ENCODE assay signal across 2 cellular contexts in genomic region chr12:2796187-2796663, GRCh38.
TF ChIP-seq lines count a peak whose summit lies in the region.

No MANE protein-coding gene starts in this region.

TF ChIP-seq in H1, 55 proteins besides CTCF, POLR2A, EP300 and RAD21 (continues in another document):
- TF ChIP-seq, protein P1, sequence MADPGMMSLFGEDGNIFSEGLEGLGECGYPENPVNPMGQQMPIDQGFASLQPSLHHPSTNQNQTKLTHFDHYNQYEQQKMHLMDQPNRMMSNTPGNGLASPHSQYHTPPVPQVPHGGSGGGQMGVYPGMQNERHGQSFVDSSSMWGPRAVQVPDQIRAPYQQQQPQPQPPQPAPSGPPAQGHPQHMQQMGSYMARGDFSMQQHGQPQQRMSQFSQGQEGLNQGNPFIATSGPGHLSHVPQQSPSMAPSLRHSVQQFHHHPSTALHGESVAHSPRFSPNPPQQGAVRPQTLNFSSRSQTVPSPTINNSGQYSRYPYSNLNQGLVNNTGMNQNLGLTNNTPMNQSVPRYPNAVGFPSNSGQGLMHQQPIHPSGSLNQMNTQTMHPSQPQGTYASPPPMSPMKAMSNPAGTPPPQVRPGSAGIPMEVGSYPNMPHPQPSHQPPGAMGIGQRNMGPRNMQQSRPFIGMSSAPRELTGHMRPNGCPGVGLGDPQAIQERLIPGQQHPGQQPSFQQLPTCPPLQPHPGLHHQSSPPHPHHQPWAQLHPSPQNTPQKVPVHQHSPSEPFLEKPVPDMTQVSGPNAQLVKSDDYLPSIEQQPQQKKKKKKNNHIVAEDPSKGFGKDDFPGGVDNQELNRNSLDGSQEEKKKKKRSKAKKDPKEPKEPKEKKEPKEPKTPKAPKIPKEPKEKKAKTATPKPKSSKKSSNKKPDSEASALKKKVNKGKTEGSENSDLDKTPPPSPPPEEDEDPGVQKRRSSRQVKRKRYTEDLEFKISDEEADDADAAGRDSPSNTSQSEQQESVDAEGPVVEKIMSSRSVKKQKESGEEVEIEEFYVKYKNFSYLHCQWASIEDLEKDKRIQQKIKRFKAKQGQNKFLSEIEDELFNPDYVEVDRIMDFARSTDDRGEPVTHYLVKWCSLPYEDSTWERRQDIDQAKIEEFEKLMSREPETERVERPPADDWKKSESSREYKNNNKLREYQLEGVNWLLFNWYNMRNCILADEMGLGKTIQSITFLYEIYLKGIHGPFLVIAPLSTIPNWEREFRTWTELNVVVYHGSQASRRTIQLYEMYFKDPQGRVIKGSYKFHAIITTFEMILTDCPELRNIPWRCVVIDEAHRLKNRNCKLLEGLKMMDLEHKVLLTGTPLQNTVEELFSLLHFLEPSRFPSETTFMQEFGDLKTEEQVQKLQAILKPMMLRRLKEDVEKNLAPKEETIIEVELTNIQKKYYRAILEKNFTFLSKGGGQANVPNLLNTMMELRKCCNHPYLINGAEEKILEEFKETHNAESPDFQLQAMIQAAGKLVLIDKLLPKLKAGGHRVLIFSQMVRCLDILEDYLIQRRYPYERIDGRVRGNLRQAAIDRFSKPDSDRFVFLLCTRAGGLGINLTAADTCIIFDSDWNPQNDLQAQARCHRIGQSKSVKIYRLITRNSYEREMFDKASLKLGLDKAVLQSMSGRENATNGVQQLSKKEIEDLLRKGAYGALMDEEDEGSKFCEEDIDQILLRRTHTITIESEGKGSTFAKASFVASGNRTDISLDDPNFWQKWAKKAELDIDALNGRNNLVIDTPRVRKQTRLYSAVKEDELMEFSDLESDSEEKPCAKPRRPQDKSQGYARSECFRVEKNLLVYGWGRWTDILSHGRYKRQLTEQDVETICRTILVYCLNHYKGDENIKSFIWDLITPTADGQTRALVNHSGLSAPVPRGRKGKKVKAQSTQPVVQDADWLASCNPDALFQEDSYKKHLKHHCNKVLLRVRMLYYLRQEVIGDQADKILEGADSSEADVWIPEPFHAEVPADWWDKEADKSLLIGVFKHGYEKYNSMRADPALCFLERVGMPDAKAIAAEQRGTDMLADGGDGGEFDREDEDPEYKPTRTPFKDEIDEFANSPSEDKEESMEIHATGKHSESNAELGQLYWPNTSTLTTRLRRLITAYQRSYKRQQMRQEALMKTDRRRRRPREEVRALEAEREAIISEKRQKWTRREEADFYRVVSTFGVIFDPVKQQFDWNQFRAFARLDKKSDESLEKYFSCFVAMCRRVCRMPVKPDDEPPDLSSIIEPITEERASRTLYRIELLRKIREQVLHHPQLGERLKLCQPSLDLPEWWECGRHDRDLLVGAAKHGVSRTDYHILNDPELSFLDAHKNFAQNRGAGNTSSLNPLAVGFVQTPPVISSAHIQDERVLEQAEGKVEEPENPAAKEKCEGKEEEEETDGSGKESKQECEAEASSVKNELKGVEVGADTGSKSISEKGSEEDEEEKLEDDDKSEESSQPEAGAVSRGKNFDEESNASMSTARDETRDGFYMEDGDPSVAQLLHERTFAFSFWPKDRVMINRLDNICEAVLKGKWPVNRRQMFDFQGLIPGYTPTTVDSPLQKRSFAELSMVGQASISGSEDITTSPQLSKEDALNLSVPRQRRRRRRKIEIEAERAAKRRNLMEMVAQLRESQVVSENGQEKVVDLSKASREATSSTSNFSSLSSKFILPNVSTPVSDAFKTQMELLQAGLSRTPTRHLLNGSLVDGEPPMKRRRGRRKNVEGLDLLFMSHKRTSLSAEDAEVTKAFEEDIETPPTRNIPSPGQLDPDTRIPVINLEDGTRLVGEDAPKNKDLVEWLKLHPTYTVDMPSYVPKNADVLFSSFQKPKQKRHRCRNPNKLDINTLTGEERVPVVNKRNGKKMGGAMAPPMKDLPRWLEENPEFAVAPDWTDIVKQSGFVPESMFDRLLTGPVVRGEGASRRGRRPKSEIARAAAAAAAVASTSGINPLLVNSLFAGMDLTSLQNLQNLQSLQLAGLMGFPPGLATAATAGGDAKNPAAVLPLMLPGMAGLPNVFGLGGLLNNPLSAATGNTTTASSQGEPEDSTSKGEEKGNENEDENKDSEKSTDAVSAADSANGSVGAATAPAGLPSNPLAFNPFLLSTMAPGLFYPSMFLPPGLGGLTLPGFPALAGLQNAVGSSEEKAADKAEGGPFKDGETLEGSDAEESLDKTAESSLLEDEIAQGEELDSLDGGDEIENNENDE (IDR thresholded peaks at IDR 0.05; ENCODE audit: insufficient replicate concordance, low read length) = no peak
- TF ChIP-seq SUZ12 (IDR thresholded peaks at IDR 0.05; ENCODE audit: low read length) (no peak), RBBP5 (IDR thresholded peaks at IDR 0.05; ENCODE audit: borderline replicate concordance, low read depth, low read length) (no peak), NRF1 (IDR thresholded peaks at IDR 0.05; ENCODE audit: low read depth, low read length) (no peak), BCL11A (IDR thresholded peaks at IDR 0.05; ENCODE audit: low read depth in 2 of 2, low read length in 2 of 2) (no peak), SP2 (IDR thresholded peaks at IDR 0.05; ENCODE audit: low read length) (no peak), KDM5A (IDR thresholded peaks at IDR 0.05; ENCODE audit: low read length) (no peak), BACH1 (IDR thresholded peaks at IDR 0.05; ENCODE audit: low read length) (no peak), TBP (IDR thresholded peaks at IDR 0.05; ENCODE audit: low read depth, low read length) (no peak), CTBP2 (IDR thresholded peaks at IDR 0.05; ENCODE audit: borderline replicate concordance, insufficient read depth, insufficient read length, low read length) (no peak), POLR2AphosphoS5 (IDR thresholded peaks at IDR 0.05; ENCODE audit: low read depth, low read length) (no peak), HDAC6 (IDR thresholded peaks at IDR 0.05; ENCODE audit: low read depth, low read length) (no peak), RNF2 (IDR thresholded peaks at IDR 0.05; ENCODE audit: borderline replicate concordance, low read depth, low read length, missing control alignments, poor library complexity, severe bottlenecking) (no peak), FOSL1 (IDR thresholded peaks at IDR 0.05; ENCODE audit: insufficient read depth, low read depth, low read length) (no peak)
- TF ChIP-seq, protein P2, sequence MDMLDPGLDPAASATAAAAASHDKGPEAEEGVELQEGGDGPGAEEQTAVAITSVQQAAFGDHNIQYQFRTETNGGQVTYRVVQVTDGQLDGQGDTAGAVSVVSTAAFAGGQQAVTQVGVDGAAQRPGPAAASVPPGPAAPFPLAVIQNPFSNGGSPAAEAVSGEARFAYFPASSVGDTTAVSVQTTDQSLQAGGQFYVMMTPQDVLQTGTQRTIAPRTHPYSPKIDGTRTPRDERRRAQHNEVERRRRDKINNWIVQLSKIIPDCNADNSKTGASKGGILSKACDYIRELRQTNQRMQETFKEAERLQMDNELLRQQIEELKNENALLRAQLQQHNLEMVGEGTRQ (IDR thresholded peaks at IDR 0.05; ENCODE audit: low read length) = no peak

TF ChIP-seq in neural cell, 6 proteins besides CTCF, POLR2A, EP300 and RAD21:
- TF ChIP-seq POLR2AphosphoS5 (IDR thresholded peaks at IDR 0.05) (no peak), TAF1 (IDR thresholded peaks at IDR 0.05; ENCODE audit: low read depth) (no peak), SMC3 (conservative IDR thresholded peaks at IDR 0.05; ENCODE audit: poor library complexity) (peak; percentile 41), EZH2 (IDR thresholded peaks at IDR 0.05; ENCODE audit: borderline replicate concordance, insufficient read depth, low read length, poor library complexity, severe bottlenecking) (no peak)
- TF ChIP-seq, protein P3, sequence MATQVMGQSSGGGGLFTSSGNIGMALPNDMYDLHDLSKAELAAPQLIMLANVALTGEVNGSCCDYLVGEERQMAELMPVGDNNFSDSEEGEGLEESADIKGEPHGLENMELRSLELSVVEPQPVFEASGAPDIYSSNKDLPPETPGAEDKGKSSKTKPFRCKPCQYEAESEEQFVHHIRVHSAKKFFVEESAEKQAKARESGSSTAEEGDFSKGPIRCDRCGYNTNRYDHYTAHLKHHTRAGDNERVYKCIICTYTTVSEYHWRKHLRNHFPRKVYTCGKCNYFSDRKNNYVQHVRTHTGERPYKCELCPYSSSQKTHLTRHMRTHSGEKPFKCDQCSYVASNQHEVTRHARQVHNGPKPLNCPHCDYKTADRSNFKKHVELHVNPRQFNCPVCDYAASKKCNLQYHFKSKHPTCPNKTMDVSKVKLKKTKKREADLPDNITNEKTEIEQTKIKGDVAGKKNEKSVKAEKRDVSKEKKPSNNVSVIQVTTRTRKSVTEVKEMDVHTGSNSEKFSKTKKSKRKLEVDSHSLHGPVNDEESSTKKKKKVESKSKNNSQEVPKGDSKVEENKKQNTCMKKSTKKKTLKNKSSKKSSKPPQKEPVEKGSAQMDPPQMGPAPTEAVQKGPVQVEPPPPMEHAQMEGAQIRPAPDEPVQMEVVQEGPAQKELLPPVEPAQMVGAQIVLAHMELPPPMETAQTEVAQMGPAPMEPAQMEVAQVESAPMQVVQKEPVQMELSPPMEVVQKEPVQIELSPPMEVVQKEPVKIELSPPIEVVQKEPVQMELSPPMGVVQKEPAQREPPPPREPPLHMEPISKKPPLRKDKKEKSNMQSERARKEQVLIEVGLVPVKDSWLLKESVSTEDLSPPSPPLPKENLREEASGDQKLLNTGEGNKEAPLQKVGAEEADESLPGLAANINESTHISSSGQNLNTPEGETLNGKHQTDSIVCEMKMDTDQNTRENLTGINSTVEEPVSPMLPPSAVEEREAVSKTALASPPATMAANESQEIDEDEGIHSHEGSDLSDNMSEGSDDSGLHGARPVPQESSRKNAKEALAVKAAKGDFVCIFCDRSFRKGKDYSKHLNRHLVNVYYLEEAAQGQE (IDR thresholded peaks at IDR 0.05; ENCODE audit: borderline replicate concordance) = peak; percentile 5
TF ChIP-seq in neural cell: peak in this region for 2.
